ENCODE assay signal across 1 cellular context in genomic region chr16:19127205-19127604, GRCh38.
TF ChIP-seq lines count a peak whose summit lies in the region.

No MANE protein-coding gene starts in this region.

TF ChIP-seq in GM12878, 131 proteins besides CTCF, POLR2A, EP300 and RAD21 (continued from another document and continues in another):
- TF ChIP-seq CUX1 (IDR thresholded peaks at IDR 0.05; ENCODE audit: insufficient replicate concordance, low read depth, low read length) (no peak), EZH2 (IDR thresholded peaks at IDR 0.05; ENCODE audit: borderline replicate concordance, control insufficient read depth, low read depth, low read length) (no peak), RELA (IDR thresholded peaks at IDR 0.05; ENCODE audit: borderline replicate concordance, partially characterized antibody) (no peak), SIN3A (IDR thresholded peaks at IDR 0.05; ENCODE audit: low read depth, low read length) (no peak), SMARCA5 (IDR thresholded peaks at IDR 0.05) (no peak), HDAC2 (IDR thresholded peaks at IDR 0.05) (no peak), PAX8 (IDR thresholded peaks at IDR 0.05) (no peak), CHD4 (IDR thresholded peaks at IDR 0.05) (no peak), FOXK2 (IDR thresholded peaks at IDR 0.05) (no peak), ZBTB4 (CRISPR knock-in tag; IDR thresholded peaks at IDR 0.05) (no peak), ZNF384 (IDR thresholded peaks at IDR 0.05; ENCODE audit: borderline replicate concordance, low read depth, low read length) (no peak), FOS (IDR thresholded peaks at IDR 0.05; ENCODE audit: borderline replicate concordance, extremely low read depth, insufficient read length) (no peak), ETV6 (conservative IDR thresholded peaks at IDR 0.05 in 1 of 2, IDR thresholded peaks at IDR 0.05 in 1 of 2; ENCODE audit: borderline replicate concordance in 1 of 2, low read depth in 1 of 2) (peak in 1 of 2 experiments; percentile 74; a peak in 2 of 4 replicates), SREBF2 (IDR thresholded peaks at IDR 0.05; ENCODE audit: low read length) (no peak), ZNF592 (IDR thresholded peaks at IDR 0.05) (no peak), NR2C2 (IDR thresholded peaks at IDR 0.05; ENCODE audit: borderline replicate concordance, control insufficient read depth, insufficient read length, low read depth) (no peak), SIX5 (IDR thresholded peaks at IDR 0.05; ENCODE audit: low read depth, low read length, severe bottlenecking) (no peak), PML (IDR thresholded peaks at IDR 0.05; ENCODE audit: low read length) (no peak), SRF (IDR thresholded peaks at IDR 0.05; ENCODE audit: low read depth in 2 of 2, low read length in 2 of 2) (0 out of 4 replicates have a peak, but pooled peaks of 1 of the 2 experiments have one; percentile 7), NR2F1 (conservative IDR thresholded peaks at IDR 0.05) (no peak), RBBP5 (conservative IDR thresholded peaks at IDR 0.05) (no peak), ZBTB11 (CRISPR knock-in tag; IDR thresholded peaks at IDR 0.05) (no peak), BCLAF1 (IDR thresholded peaks at IDR 0.05) (no peak), POU2F2 (IDR thresholded peaks at IDR 0.05; ENCODE audit: borderline replicate concordance, low read depth, low read length) (no peak), TAF1 (IDR thresholded peaks at IDR 0.05; ENCODE audit: borderline replicate concordance, low read depth, low read length) (no peak), BCL11A (IDR thresholded peaks at IDR 0.05; ENCODE audit: low read depth, low read length) (peak; percentile 71; the same call in 1 of the 2 replicates), FOXM1 (IDR thresholded peaks at IDR 0.05; ENCODE audit: low read depth, low read length) (peak; percentile 47; the same call in 1 of the 2 replicates), RELB (IDR thresholded peaks at IDR 0.05; ENCODE audit: low read depth) (no peak), ZNF207 (IDR thresholded peaks at IDR 0.05; ENCODE audit: borderline replicate concordance) (no peak), CBX5 (IDR thresholded peaks at IDR 0.05; ENCODE audit: low read depth) (no peak), ZNF687 (IDR thresholded peaks at IDR 0.05) (no peak)
